17 cellular contexts compared by ENCODE assay signal in the genomic region with DNA sequence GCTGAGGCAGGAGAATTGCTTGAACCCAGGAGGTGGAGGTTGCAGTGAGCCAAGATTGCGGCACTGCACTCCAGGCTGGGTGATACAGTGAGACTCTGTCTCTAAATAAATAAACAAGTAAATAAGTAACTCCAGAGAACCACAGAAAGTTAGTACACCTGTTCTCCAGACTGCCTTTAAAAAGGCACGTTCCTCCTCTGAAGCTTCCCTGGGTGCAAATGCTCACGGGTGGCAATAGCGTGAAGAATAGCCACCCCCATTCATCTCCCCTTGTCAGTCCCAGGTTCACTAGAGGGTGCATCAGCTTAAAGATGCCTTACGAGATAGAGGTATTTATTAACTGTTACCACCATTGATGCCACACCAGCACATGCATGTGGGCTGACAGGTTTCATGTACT.
DNase-seq lines count a peak whose midpoint lies in the region; ATAC-seq, FAIRE-seq and TF ChIP-seq lines count a peak whose summit lies in the region.
"Had no signal": no experiment of that assay in that cellular context is flagged by ENCODE, and none has a peak within 500 bp of the region (broad histone marks: within the 10 kb centered on the region; RNA-seq: fewer than 3 reads in every experiment).

No MANE protein-coding gene starts in this region.

- no peak for TF ChIP-seq CTCF in A549 (IDR thresholded peaks at IDR 0.05)

- DNase-seq in A549 (ENCODE audit: low read depth in 1 of 2, low spot score in 1 of 2) = no peak
- no peak for DNase-seq in cortex of kidney (lab: John Stamatoyannopoulos, UW)
- DNase-seq in iPS-NIHi7 (ENCODE audit: extremely low spot score) = no peak
- no peak for DNase-seq in midbrain (lab: John Stamatoyannopoulos, UW)
- no peak for DNase-seq in NCI-H128 (lab: John Stamatoyannopoulos, UW; ENCODE audit: unreplicated experiment)
- DNase-seq: BE2C; CD8-positive, alpha-beta T cell; GOT3; KBM-7; NCI-H1105; NCI-H1694; NCI-H2081 treated with DMSO at 0.1 percent for 48 hours had no signal

- CTCF ChIA-PET in A549 (lab: Yijun Ruan, JAX) = interaction anchor here (1.0 to 14.1 kb wide), 7 partner anchors 10 to 99 kb away, joined by 3 to 148 read pairs (median 4); a partner anchor contains a TSS

- FAIRE-seq in A549 (lab: Jason Lieb, UNC) = no peak
- FAIRE-seq: GM12891 had no signal

- H3K9me3 ChIP-seq in A549 = no peaks in the 10 kb centered on the region
- H3K9me3 ChIP-seq: BE2C, Peyer's patch had no signal

- no peak for TF ChIP-seq EP300 in A549 (IDR thresholded peaks at IDR 0.05)

- no peak for TF ChIP-seq POLR2A in A549 (IDR thresholded peaks at IDR 0.05; ENCODE audit: low read length)

- peaks cover 73% of the 10 kb centered on the region for H3K4me1 ChIP-seq in A549

- H3K27ac ChIP-seq in A549 (peak overlapping the region; percentile 54 to 92; a peak in 5 of 6 replicates), cingulate gyrus (ENCODE audit: low read depth, low read length) (peak overlapping the region; percentile 97)
- H3K27ac ChIP-seq: Peyer's patch had no signal

- H3K4me3 ChIP-seq in A549 = no peak overlapping the region
- H3K4me3 ChIP-seq: Peyer's patch had no signal

- H3K4me2 ChIP-seq in A549 = peak overlapping the region; percentile 59; the same call in 2 of the 3 replicates

- POLR2A ChIA-PET in A549 (lab: Yijun Ruan, JAX) = interaction anchor here (4.7 kb wide), 1 partner anchor 65 kb away, joined by 41 read pairs; a partner anchor contains a TSS

- ATAC-seq in A549 (no peak), GM19043 (IDR thresholded peaks at IDR 0.05; ENCODE audit: low read depth, unreplicated experiment) (peak; percentile 54), HG03354 (IDR thresholded peaks at IDR 0.05; ENCODE audit: poor library complexity, severe bottlenecking, unreplicated experiment) (peak; percentile 71)
- ATAC-seq: CD8-positive, alpha-beta T cell had no signal

- no peak for TF ChIP-seq RAD21 in A549 (conservative IDR thresholded peaks at IDR 0.05 in 1 of 2, IDR thresholded peaks at IDR 0.05 in 1 of 2)

- 82% methylated on average over 5 of the region's 5 CpGs for WGBS in A549 (ENCODE audit: missing lambda C conversion rate)

TF ChIP-seq in A549, 52 proteins besides CTCF, POLR2A, EP300 and RAD21:
- TF ChIP-seq MYC (IDR thresholded peaks at IDR 0.05; ENCODE audit: borderline replicate concordance, low read length) (no peak), PHF8 (IDR thresholded peaks at IDR 0.05; ENCODE audit: borderline replicate concordance, low read depth) (no peak), JUN (IDR thresholded peaks at IDR 0.05) (no peak), GATA3 (IDR thresholded peaks at IDR 0.05; ENCODE audit: borderline replicate concordance) (no peak), ZSCAN20 (CRISPR knock-in tag; IDR thresholded peaks at IDR 0.05) (no peak), KDM1A (IDR thresholded peaks at IDR 0.05; ENCODE audit: low read depth) (no peak), ZFP36 (IDR thresholded peaks at IDR 0.05; ENCODE audit: borderline replicate concordance, partially characterized antibody) (no peak)
- TF ChIP-seq, protein P1, sequence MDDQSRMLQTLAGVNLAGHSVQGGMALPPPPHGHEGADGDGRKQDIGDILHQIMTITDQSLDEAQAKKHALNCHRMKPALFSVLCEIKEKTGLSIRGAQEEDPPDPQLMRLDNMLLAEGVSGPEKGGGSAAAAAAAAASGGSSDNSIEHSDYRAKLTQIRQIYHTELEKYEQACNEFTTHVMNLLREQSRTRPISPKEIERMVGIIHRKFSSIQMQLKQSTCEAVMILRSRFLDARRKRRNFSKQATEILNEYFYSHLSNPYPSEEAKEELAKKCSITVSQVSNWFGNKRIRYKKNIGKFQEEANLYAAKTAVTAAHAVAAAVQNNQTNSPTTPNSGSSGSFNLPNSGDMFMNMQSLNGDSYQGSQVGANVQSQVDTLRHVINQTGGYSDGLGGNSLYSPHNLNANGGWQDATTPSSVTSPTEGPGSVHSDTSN (IDR thresholded peaks at IDR 0.05) = no peak
- TF ChIP-seq, protein P2, sequence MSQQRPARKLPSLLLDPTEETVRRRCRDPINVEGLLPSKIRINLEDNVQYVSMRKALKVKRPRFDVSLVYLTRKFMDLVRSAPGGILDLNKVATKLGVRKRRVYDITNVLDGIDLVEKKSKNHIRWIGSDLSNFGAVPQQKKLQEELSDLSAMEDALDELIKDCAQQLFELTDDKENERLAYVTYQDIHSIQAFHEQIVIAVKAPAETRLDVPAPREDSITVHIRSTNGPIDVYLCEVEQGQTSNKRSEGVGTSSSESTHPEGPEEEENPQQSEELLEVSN (IDR thresholded peaks at IDR 0.05; ENCODE audit: borderline replicate concordance, low read depth) = no peak

Comparison
In these comparisons a context has a peak if more than half of its experiments do, and no peak if none do; other contexts are left out.
1. ATAC-seq: peak in GM19043 (single experiment) and HG03354 (single experiment); none in A549 (0 of 2).